25 cellular contexts compared by ENCODE assay signal in genomic region chr1:55103891-55104290, GRCh38.
"Had no signal": no experiment of that assay in that cellular context is flagged by ENCODE, and none has a peak within 500 bp of the region (broad histone marks: within the 10 kb centered on the region; RNA-seq: fewer than 3 reads in every experiment).

No MANE protein-coding gene starts in this region.

- DNase-seq: cerebellar nuclear complex; dorsolateral prefrontal cortex; effector CD4-positive, alpha-beta T cell; foreskin fibroblast; gastrocnemius medialis; head of caudate nucleus; left lung; mammary epithelial cell; mesendoderm; midbrain; naive thymus-derived CD4-positive, alpha-beta T cell; pancreas; right lobe of liver; small intestine; stimulated activated CD4-positive, alpha-beta T cell treated with anti-CD3 and anti-CD28 coated beads, Interleukin-15, amount 100 ng/mL, for 24 hours; stimulated activated CD4-positive, alpha-beta T cell treated with anti-CD3 and anti-CD28 coated beads, Interleukin-2, amount 100 ng/mL, for 48 hours; stimulated activated naive CD4-positive, alpha-beta T cell; stimulated activated naive CD8-positive, alpha-beta T cell treated with anti-CD3 and anti-CD28 coated beads, Interleukin-15, amount 100 ng/mL, for 72 hours; thyroid gland; trophoblast cell had no signal

- H3K9me3 Mint-ChIP-seq: naive thymus-derived CD4-positive, alpha-beta T cell; stimulated activated naive CD8-positive, alpha-beta T cell treated with anti-CD3 and anti-CD28 coated beads, Interleukin-15, amount 100 ng/mL, for 72 hours had no signal

- H3K4me1 ChIP-seq: gastrocnemius medialis, left lung, pancreas, right lobe of liver, suprapubic skin, thyroid gland, vagina had no signal

- H3K4me1 Mint-ChIP-seq: stimulated activated naive CD8-positive, alpha-beta T cell treated with anti-CD3 and anti-CD28 coated beads, Interleukin-15, amount 100 ng/mL, for 72 hours had no signal

- H3K4me3 Mint-ChIP-seq: naive thymus-derived CD4-positive, alpha-beta T cell; stimulated activated naive CD8-positive, alpha-beta T cell treated with anti-CD3 and anti-CD28 coated beads, Interleukin-15, amount 100 ng/mL, for 72 hours had no signal

- ATAC-seq: esophagus mucosa; gastrocnemius medialis; left lung; naive thymus-derived CD4-positive, alpha-beta T cell; pancreas; right lobe of liver; stimulated activated naive CD8-positive, alpha-beta T cell treated with anti-CD3 and anti-CD28 coated beads, Interleukin-15, amount 100 ng/mL, for 72 hours had no signal

- H3K27me3 ChIP-seq: dorsolateral prefrontal cortex, gastrocnemius medialis, hepatocyte, left lung, neutrophil, pancreas, right lobe of liver, suprapubic skin, thyroid gland, vagina had no signal

- H3K27ac ChIP-seq: dorsolateral prefrontal cortex, gastrocnemius medialis, hepatocyte, left lung, neutrophil, pancreas, right lobe of liver, suprapubic skin, thyroid gland, vagina had no signal

- H3K4me3 ChIP-seq: dorsolateral prefrontal cortex, gastrocnemius medialis, hepatocyte, left lung, pancreas, right lobe of liver, suprapubic skin, thyroid gland, vagina had no signal

- H3K27me3 Mint-ChIP-seq: naive thymus-derived CD4-positive, alpha-beta T cell; stimulated activated naive CD8-positive, alpha-beta T cell treated with anti-CD3 and anti-CD28 coated beads, Interleukin-15, amount 100 ng/mL, for 72 hours had no signal

- H3K9me3 ChIP-seq: gastrocnemius medialis, left lung, neutrophil, pancreas, right lobe of liver, suprapubic skin, thyroid gland, vagina had no signal
